In the genomic region with DNA sequence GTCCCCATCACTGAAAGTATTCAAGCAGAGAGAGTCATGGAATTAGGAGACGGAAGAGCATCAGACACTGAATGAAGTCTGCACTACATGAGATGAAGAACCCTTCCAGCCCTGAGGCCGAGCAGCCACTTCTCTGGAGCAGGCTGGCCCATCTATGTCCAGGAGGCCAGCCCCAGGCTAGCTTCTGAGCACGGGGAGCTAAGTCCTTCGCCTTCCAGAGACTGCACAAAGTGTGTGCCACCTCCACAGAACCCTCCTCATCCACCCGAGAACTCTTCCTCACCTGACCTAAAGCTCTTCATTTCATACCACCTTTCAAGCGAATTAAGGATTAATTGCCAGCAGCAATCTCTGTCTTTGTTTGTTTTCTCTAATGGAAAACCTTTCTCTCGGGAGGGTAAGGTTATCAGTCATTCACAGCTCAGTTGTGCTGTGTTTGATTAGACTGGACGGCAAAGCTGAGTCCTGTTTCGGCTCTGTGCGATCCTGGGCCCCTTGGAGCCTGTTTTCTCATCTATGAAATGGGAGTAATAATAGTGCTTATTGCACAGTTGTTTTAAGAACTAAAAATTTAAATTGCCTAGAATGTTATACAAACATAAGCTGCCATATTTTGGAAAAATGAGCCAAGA, we compare ENCODE assay signal across 1 cellular context.
TF ChIP-seq lines count a peak whose summit lies in the region.

No MANE protein-coding gene starts in this region.

TF ChIP-seq in GM23338, 12 proteins besides CTCF, POLR2A, EP300 and RAD21:
- TF ChIP-seq, protein P1, sequence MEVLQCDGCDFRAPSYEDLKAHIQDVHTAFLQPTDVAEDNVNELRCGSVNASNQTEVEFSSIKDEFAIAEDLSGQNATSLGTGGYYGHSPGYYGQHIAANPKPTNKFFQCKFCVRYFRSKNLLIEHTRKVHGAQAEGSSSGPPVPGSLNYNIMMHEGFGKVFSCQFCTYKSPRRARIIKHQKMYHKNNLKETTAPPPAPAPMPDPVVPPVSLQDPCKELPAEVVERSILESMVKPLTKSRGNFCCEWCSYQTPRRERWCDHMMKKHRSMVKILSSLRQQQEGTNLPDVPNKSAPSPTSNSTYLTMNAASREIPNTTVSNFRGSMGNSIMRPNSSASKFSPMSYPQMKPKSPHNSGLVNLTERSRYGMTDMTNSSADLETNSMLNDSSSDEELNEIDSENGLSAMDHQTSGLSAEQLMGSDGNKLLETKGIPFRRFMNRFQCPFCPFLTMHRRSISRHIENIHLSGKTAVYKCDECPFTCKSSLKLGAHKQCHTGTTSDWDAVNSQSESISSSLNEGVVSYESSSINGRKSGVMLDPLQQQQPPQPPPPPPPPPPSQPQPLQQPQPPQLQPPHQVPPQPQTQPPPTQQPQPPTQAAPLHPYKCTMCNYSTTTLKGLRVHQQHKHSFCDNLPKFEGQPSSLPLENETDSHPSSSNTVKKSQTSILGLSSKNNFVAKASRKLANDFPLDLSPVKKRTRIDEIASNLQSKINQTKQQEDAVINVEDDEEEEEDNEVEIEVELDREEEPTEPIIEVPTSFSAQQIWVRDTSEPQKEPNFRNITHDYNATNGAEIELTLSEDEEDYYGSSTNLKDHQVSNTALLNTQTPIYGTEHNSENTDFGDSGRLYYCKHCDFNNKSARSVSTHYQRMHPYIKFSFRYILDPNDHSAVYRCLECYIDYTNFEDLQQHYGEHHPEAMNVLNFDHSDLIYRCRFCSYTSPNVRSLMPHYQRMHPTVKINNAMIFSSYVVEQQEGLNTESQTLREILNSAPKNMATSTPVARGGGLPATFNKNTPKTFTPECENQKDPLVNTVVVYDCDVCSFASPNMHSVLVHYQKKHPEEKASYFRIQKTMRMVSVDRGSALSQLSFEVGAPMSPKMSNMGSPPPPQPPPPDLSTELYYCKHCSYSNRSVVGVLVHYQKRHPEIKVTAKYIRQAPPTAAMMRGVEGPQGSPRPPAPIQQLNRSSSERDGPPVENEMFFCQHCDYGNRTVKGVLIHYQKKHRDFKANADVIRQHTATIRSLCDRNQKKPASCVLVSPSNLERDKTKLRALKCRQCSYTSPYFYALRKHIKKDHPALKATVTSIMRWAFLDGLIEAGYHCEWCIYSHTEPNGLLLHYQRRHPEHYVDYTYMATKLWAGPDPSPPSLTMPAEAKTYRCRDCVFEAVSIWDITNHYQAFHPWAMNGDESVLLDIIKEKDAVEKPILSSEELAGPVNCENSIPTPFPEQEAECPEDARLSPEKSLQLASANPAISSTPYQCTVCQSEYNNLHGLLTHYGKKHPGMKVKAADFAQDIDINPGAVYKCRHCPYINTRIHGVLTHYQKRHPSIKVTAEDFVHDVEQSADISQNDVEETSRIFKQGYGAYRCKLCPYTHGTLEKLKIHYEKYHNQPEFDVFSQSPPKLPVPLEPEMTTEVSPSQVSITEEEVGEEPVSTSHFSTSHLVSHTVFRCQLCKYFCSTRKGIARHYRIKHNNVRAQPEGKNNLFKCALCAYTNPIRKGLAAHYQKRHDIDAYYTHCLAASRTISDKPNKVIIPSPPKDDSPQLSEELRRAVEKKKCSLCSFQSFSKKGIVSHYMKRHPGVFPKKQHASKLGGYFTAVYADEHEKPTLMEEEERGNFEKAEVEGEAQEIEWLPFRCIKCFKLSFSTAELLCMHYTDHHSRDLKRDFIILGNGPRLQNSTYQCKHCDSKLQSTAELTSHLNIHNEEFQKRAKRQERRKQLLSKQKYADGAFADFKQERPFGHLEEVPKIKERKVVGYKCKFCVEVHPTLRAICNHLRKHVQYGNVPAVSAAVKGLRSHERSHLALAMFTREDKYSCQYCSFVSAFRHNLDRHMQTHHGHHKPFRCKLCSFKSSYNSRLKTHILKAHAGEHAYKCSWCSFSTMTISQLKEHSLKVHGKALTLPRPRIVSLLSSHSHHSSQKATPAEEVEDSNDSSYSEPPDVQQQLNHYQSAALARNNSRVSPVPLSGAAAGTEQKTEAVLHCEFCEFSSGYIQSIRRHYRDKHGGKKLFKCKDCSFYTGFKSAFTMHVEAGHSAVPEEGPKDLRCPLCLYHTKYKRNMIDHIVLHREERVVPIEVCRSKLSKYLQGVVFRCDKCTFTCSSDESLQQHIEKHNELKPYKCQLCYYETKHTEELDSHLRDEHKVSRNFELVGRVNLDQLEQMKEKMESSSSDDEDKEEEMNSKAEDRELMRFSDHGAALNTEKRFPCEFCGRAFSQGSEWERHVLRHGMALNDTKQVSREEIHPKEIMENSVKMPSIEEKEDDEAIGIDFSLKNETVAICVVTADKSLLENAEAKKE (CRISPR knock-in tag; IDR thresholded peaks at IDR 0.05) = no peak
- TF ChIP-seq CREB1 (CRISPR knock-in tag; IDR thresholded peaks at IDR 0.05; ENCODE audit: low read depth) = no peak
- no peak for TF ChIP-seq JUNB (IDR thresholded peaks at IDR 0.05; ENCODE audit: unreplicated experiment)
- no peak for TF ChIP-seq NANOG (IDR thresholded peaks at IDR 0.05; ENCODE audit: borderline replicate concordance)
- TF ChIP-seq, protein P2, sequence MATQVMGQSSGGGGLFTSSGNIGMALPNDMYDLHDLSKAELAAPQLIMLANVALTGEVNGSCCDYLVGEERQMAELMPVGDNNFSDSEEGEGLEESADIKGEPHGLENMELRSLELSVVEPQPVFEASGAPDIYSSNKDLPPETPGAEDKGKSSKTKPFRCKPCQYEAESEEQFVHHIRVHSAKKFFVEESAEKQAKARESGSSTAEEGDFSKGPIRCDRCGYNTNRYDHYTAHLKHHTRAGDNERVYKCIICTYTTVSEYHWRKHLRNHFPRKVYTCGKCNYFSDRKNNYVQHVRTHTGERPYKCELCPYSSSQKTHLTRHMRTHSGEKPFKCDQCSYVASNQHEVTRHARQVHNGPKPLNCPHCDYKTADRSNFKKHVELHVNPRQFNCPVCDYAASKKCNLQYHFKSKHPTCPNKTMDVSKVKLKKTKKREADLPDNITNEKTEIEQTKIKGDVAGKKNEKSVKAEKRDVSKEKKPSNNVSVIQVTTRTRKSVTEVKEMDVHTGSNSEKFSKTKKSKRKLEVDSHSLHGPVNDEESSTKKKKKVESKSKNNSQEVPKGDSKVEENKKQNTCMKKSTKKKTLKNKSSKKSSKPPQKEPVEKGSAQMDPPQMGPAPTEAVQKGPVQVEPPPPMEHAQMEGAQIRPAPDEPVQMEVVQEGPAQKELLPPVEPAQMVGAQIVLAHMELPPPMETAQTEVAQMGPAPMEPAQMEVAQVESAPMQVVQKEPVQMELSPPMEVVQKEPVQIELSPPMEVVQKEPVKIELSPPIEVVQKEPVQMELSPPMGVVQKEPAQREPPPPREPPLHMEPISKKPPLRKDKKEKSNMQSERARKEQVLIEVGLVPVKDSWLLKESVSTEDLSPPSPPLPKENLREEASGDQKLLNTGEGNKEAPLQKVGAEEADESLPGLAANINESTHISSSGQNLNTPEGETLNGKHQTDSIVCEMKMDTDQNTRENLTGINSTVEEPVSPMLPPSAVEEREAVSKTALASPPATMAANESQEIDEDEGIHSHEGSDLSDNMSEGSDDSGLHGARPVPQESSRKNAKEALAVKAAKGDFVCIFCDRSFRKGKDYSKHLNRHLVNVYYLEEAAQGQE (IDR thresholded peaks at IDR 0.05; ENCODE audit: unreplicated experiment) = no peak
- no peak for TF ChIP-seq EZH2phosphoT487 (IDR thresholded peaks at IDR 0.05; ENCODE audit: unreplicated experiment)
- TF ChIP-seq ZNF331 (CRISPR knock-in tag; IDR thresholded peaks at IDR 0.05; ENCODE audit: low read depth) = no peak
- TF ChIP-seq EZH2 (IDR thresholded peaks at IDR 0.05; ENCODE audit: low read depth, unreplicated experiment) = no peak
- no peak for TF ChIP-seq POLR2AphosphoS5 (IDR thresholded peaks at IDR 0.05; ENCODE audit: low read depth)
